In the genomic region with DNA sequence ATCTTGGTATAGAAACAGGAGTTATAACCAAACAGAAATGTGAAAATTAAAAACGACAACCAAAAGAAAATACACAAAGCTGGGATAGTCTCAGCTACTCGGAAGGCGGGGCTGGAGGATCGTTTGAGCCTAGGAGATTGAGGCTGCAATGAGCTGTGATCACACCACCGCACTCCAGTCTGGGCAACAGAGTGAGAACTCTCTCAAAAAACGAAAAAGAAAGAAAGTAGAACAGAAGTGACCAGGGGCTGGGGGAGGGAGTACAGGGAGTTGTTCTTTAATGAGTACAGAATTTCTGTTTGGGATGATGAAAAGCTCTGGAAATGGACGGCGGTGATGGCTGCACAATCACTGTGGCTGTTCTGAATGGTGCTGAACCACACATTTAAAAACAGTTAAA, we compare ENCODE assay signal across 11 cellular contexts.
"Had no signal": no experiment of that assay in that cellular context is flagged by ENCODE, and none has a peak within 500 bp of the region (broad histone marks: within the 10 kb centered on the region; RNA-seq: fewer than 3 reads in every experiment).

No MANE protein-coding gene starts in this region.

- H3K9ac ChIP-seq: parathyroid adenoma had no signal

- H3K27ac ChIP-seq: parathyroid adenoma, tibial nerve had no signal

- ATAC-seq: mucosa of descending colon had no signal

- H3K9me3 ChIP-seq: mucosa of descending colon, tibial nerve had no signal

- H3K4me3 ChIP-seq: mucosa of descending colon, tibial nerve had no signal

- H3K27ac Mint-ChIP-seq: activated CD4-positive, alpha-beta memory T cell treated with anti-CD3 and anti-CD28 coated beads for 36 hours had no signal

- H2AFZ ChIP-seq: parathyroid adenoma had no signal

- H3K4me1 ChIP-seq: parathyroid adenoma had no signal

- H3K27me3 Mint-ChIP-seq: activated CD4-positive, alpha-beta memory T cell treated with anti-CD3 and anti-CD28 coated beads for 36 hours had no signal

- H3K27me3 ChIP-seq: tibial nerve had no signal

- H3K9me3 Mint-ChIP-seq: activated CD4-positive, alpha-beta memory T cell treated with anti-CD3 and anti-CD28 coated beads for 36 hours had no signal

- DNase-seq: activated CD4-positive, alpha-beta memory T cell treated with anti-CD3 and anti-CD28 coated beads for 36 hours; activated naive CD4-positive, alpha-beta T cell; activated T-cell treated with anti-CD3 and anti-CD28 coated beads, Interleukin-2, amount 50 U/mL, for 48 hours; caudate nucleus; effector memory CD4-positive, alpha-beta T cell; erythroblast; hippocampal formation; mammary epithelial cell had no signal

- H3K4me3 Mint-ChIP-seq: activated CD4-positive, alpha-beta memory T cell treated with anti-CD3 and anti-CD28 coated beads for 36 hours had no signal
